Comparison of ENCODE assay signal across 14 cellular contexts in the genomic region with DNA sequence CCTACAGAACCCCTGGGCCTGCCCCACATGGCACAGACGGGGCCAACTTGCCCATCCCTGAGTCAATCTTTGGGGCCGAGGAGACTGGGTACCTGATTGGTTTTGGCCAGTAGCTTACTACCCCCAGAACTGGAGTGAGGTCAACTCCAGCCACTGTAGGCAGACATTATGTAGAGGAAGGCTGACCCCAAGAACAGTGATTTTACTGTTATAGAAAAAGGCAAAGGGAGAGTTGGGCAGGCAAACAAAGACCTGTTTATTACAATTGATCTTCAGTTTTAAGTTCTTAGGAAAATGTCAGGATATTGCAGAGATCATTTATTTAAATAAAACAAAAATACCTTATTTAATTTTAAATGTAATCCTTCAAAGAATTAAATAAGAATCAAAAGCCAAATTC.
DNase-seq lines count a peak whose midpoint lies in the region; ATAC-seq and TF ChIP-seq lines count a peak whose summit lies in the region.
"Had no signal": no experiment of that assay in that cellular context is flagged by ENCODE, and none has a peak within 500 bp of the region (broad histone marks: within the 10 kb centered on the region; RNA-seq: fewer than 3 reads in every experiment).

No MANE protein-coding gene starts in this region.

- in situ Hi-C loops in GM13976 (cut with MboI; ENCODE audit: low sequenced_read_pairs, unreplicated experiment): no loop called here
- in situ Hi-C loops in G401 (cut with HindIII; ENCODE audit: low sequenced_read_pairs): no loop called here

- peaks cover 2% of the 10 kb centered on the region for H3K27me3 Mint-ChIP-seq in neural crest cell (ENCODE audit: low read depth)

- peak overlapping the region; percentile 1 for H3K4me3 Mint-ChIP-seq in neural crest cell
- H3K4me3 Mint-ChIP-seq: CD14-positive monocyte; CD4-positive, alpha-beta memory T cell; H9 had no signal

- no peak for ATAC-seq in HG03039 (IDR thresholded peaks at IDR 0.05; ENCODE audit: unreplicated experiment)
- ATAC-seq: A549, GM12878 had no signal

- H3K4me1 Mint-ChIP-seq in neural crest cell: peaks cover 19% of the 10 kb centered on the region
- H3K4me1 Mint-ChIP-seq: CD14-positive monocyte, H9 had no signal

- peaks cover 3% of the 10 kb centered on the region for H3K36me3 Mint-ChIP-seq in neural crest cell (ENCODE audit: low read depth)
- H3K36me3 Mint-ChIP-seq: CD14-positive monocyte; CD4-positive, alpha-beta memory T cell had no signal

- H3K27ac Mint-ChIP-seq in neural crest cell (ENCODE audit: unreplicated experiment): no peak overlapping the region
- H3K27ac Mint-ChIP-seq: CD14-positive monocyte, H9 had no signal

- peak; percentile 35 for DNase-seq in Ammon's horn (ENCODE audit: low spot score)
- peak; percentile 55 for DNase-seq in globus pallidus (ENCODE audit: low spot score)
- DNase-seq in neural crest cell (ENCODE audit: low read depth, low spot score): peak; percentile 1
- DNase-seq in superior temporal gyrus (ENCODE audit: extremely low spot score): peak; percentile 43
- DNase-seq in GM13976 (ENCODE audit: low spot score): no peak
- no peak for DNase-seq in G401 (ENCODE audit: low spot score)
- DNase-seq: AML-193; CD4-positive, alpha-beta memory T cell; DMS79; H9 had no signal

- TF ChIP-seq CTCF in neural crest cell (conservative IDR thresholded peaks at IDR 0.05) (no peak), GM13976 (IDR thresholded peaks at IDR 0.05; ENCODE audit: borderline replicate concordance, control extremely low read depth, extremely low read depth, insufficient read depth, missing control alignments) (no peak)

- H3K9me3 Mint-ChIP-seq in neural crest cell: peaks cover 3% of the 10 kb centered on the region

Comparison
In these comparisons a context has a peak if more than half of its experiments do, and no peak if none do; other contexts are left out.
1. DNase-seq: peak in Ammon's horn (single experiment), globus pallidus (single experiment), neural crest cell (single experiment) and superior temporal gyrus (single experiment); none in GM13976 (single experiment) and G401 (single experiment).